In genomic region chr7:78768859-78769258, GRCh38 we compare ENCODE assay signal across 10 cellular contexts.
DNase-seq lines count a peak whose midpoint lies in the region; ATAC-seq and TF ChIP-seq lines count a peak whose summit lies in the region.
"Had no signal": no experiment of that assay in that cellular context is flagged by ENCODE, and none has a peak within 500 bp of the region (broad histone marks: within the 10 kb centered on the region; RNA-seq: fewer than 3 reads in every experiment).

No MANE protein-coding gene starts in this region.

- H3K4me3 ChIP-seq in heart right ventricle: peak overlapping the region in 9 of 10 donors; percentile 7 to 48 (median 43)

- TF ChIP-seq CTCF in heart right ventricle (IDR thresholded peaks at IDR 0.05): no peak

- H3K36me3 ChIP-seq in heart right ventricle: no peaks in the 10 kb centered on the region

- DNase-seq in COR-L47 (lab: John Stamatoyannopoulos, UW): peak; percentile 13
- DNase-seq in heart right ventricle: no peak
- peak in 6 of 10 donors; percentile 37 to 87 (median 44) for DNase-seq in posterior cingulate gyrus
- DNase-seq in central memory CD4-positive, alpha-beta T cell: no peak
- DNase-seq in T-helper 1 cell: no peak
- DNase-seq: activated T-cell treated with anti-CD3 and anti-CD28 coated beads, Interleukin-2, amount 50 U/mL, for 72 hours; Caco-2 had no signal

- intact Hi-C loops in heart right ventricle (cut with DNase I): no loop called here
- intact Hi-C loops in posterior cingulate gyrus (cut with DNase I): no loop called here

- H3K27ac ChIP-seq in heart right ventricle: no peak overlapping the region

- WGBS in heart right ventricle, 2 donors: 8 to 14% methylated on average over 6 of the region's 6 CpGs

- no peaks in the 10 kb centered on the region for H3K27me3 ChIP-seq in heart right ventricle

- H3K4me1 ChIP-seq in heart right ventricle: peaks cover 0 to 26% (median 8%) of the 10 kb centered on the region in 9 donors
- H3K4me1 ChIP-seq: Caco-2 had no signal

- no peaks in the 10 kb centered on the region for H3K9me3 ChIP-seq in heart right ventricle
- H3K9me3 ChIP-seq: Caco-2 had no signal

- ATAC-seq in SK-N-SH treated with all-trans-retinoic acid at 6 μM for 48 hours (peak; percentile 65), heart right ventricle (peak in 6 of 8 donors; percentile 34 to 85 (median 63)), HG02759 (IDR thresholded peaks at IDR 0.05; ENCODE audit: unreplicated experiment) (no peak), HG02678 (IDR thresholded peaks at IDR 0.05; ENCODE audit: unreplicated experiment) (no peak)
- ATAC-seq: activated T-cell treated with anti-CD3 and anti-CD28 coated beads, Interleukin-2, amount 50 U/mL, for 72 hours had no signal

TF ChIP-seq in SK-N-SH treated with all-trans-retinoic acid at 6 μM for 48 hours, 23 proteins besides CTCF, POLR2A, EP300 and RAD21:
- no peak for TF ChIP-seq PPARA (CRISPR knock-in tag; IDR thresholded peaks at IDR 0.05; ENCODE audit: borderline replicate concordance)
- TF ChIP-seq TCF4 (CRISPR knock-in tag; IDR thresholded peaks at IDR 0.05; ENCODE audit: borderline replicate concordance): no peak
- TF ChIP-seq ZNF70 (CRISPR knock-in tag; IDR thresholded peaks at IDR 0.05): no peak
- TF ChIP-seq ZNF565 (CRISPR knock-in tag; conservative IDR thresholded peaks at IDR 0.05; ENCODE audit: low read depth): no peak
- TF ChIP-seq CSRNP3 (CRISPR knock-in tag; IDR thresholded peaks at IDR 0.05): no peak
- no peak for TF ChIP-seq OSR1 (CRISPR knock-in tag; IDR thresholded peaks at IDR 0.05)
- TF ChIP-seq ZC3H10 (CRISPR knock-in tag; IDR thresholded peaks at IDR 0.05): no peak
- TF ChIP-seq CSDC2 (CRISPR knock-in tag; IDR thresholded peaks at IDR 0.05): no peak
- TF ChIP-seq, protein P1, sequence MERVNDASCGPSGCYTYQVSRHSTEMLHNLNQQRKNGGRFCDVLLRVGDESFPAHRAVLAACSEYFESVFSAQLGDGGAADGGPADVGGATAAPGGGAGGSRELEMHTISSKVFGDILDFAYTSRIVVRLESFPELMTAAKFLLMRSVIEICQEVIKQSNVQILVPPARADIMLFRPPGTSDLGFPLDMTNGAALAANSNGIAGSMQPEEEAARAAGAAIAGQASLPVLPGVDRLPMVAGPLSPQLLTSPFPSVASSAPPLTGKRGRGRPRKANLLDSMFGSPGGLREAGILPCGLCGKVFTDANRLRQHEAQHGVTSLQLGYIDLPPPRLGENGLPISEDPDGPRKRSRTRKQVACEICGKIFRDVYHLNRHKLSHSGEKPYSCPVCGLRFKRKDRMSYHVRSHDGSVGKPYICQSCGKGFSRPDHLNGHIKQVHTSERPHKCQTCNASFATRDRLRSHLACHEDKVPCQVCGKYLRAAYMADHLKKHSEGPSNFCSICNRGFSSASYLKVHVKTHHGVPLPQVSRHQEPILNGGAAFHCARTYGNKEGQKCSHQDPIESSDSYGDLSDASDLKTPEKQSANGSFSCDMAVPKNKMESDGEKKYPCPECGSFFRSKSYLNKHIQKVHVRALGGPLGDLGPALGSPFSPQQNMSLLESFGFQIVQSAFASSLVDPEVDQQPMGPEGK (CRISPR knock-in tag; IDR thresholded peaks at IDR 0.05; ENCODE audit: borderline replicate concordance): no peak
- no peak for TF ChIP-seq TOX (CRISPR knock-in tag; IDR thresholded peaks at IDR 0.05; ENCODE audit: borderline replicate concordance)
- TF ChIP-seq RARB (CRISPR knock-in tag; IDR thresholded peaks at IDR 0.05): no peak
- TF ChIP-seq ZNF8 (CRISPR knock-in tag; IDR thresholded peaks at IDR 0.05): no peak
- no peak for TF ChIP-seq SNAI2 (CRISPR knock-in tag; IDR thresholded peaks at IDR 0.05)
- TF ChIP-seq ARNTL (CRISPR knock-in tag; IDR thresholded peaks at IDR 0.05; ENCODE audit: borderline replicate concordance, low read depth): no peak
- no peak for TF ChIP-seq ISL1 (CRISPR knock-in tag; IDR thresholded peaks at IDR 0.05)
- no peak for TF ChIP-seq ZFP3 (CRISPR knock-in tag; IDR thresholded peaks at IDR 0.05)
TF ChIP-seq in SK-N-SH treated with all-trans-retinoic acid at 6 μM for 48 hours: peak in this region for 0.

Comparison
In these comparisons a context has a peak if more than half of its experiments do, and no peak if none do; other contexts are left out.
1. DNase-seq: peak in COR-L47 (single experiment) and posterior cingulate gyrus (6 of 10); none in heart right ventricle (0 of 2), central memory CD4-positive, alpha-beta T cell (single experiment) and T-helper 1 cell (0 of 5).
2. ATAC-seq: peak in SK-N-SH treated with all-trans-retinoic acid at 6 μM for 48 hours (single experiment) and heart right ventricle (6 of 8); none in HG02759 (single experiment) and HG02678 (single experiment).